ENCODE assay signal across 30 cellular contexts in the genomic region with DNA sequence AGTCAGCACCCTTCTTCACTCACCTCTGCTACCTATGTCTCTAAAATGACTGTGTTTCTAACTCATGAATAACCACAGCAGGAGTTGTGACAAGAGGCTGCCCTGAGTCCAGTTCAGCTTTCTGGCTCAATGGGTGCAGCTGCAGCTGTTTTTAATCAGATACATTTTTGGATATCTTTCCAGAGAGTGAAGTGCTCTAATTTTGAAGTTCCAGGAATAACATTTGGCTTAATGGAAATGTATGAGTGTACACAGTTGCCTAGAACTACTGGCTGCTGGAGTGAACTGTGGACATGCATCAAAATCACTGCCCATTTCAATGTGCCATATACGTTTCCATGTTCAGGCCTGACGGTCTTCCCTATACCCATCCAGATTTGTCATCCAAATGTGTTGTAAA.
"Had no signal": no experiment of that assay in that cellular context is flagged by ENCODE, and none has a peak within 500 bp of the region (broad histone marks: within the 10 kb centered on the region; RNA-seq: fewer than 3 reads in every experiment).

No MANE protein-coding gene starts in this region.

- H3K27ac Mint-ChIP-seq: activated B cell treated with CpG ODN at 0.5 μM for 24 hours; activated CD4-positive, alpha-beta T cell treated with anti-CD3 and anti-CD28 coated beads for 36 hours; activated naive CD8-positive, alpha-beta T cell; activated T-cell treated with anti-CD3 and anti-CD28 coated beads, Interleukin-2, amount 50 U/mL, for 24 hours; activated T-helper 2 cell treated with anti-CD3 and anti-CD28 coated beads, Interferon-gamma antibody, Interleukin-2, Interleukin-4, amounts not matched to agents 10 μg/mL and 5 μg/mL and 100 μg/mL, durations not matched to agents 14 hours and 24 hours and 36 hours; naive B cell; T-helper 1 cell treated with Interleukin-12 subunit alpha and Interleukin-12 subunit beta and Interleukin-4 antibody, amounts not matched to agents 30 μg/mL and 1 μg/mL, for 36 hours had no signal

- H3K36me3 ChIP-seq: gastrocnemius medialis, lower lobe of right lung, spleen, uterus had no signal

- H3K4me3 Mint-ChIP-seq: activated B cell treated with CpG ODN at 0.5 μM for 24 hours; activated CD4-positive, alpha-beta T cell treated with anti-CD3 and anti-CD28 coated beads for 36 hours; activated naive CD8-positive, alpha-beta T cell; activated T-cell treated with anti-CD3 and anti-CD28 coated beads, Interleukin-2, amount 50 U/mL, for 24 hours; naive B cell; T-helper 1 cell treated with Interleukin-12 subunit alpha and Interleukin-12 subunit beta and Interleukin-4 antibody, amounts not matched to agents 30 μg/mL and 1 μg/mL, for 36 hours had no signal

- H3K4me1 Mint-ChIP-seq: activated B cell treated with CpG ODN at 0.5 μM for 24 hours; activated CD4-positive, alpha-beta T cell treated with anti-CD3 and anti-CD28 coated beads for 36 hours; naive B cell had no signal

- H3K9me3 ChIP-seq: gastrocnemius medialis, lower lobe of right lung, mucosa of descending colon, testis, uterus had no signal

- H3K27me3 ChIP-seq: gastrocnemius medialis, spleen, testis, uterus had no signal

- H3K36me3 Mint-ChIP-seq: activated naive CD8-positive, alpha-beta T cell; naive B cell had no signal

- H3K4me3 ChIP-seq: gastrocnemius medialis, lower lobe of right lung, mucosa of descending colon, spleen, testis, uterus had no signal

- H3K4me1 ChIP-seq: gastrocnemius medialis, spleen, testis, uterus had no signal

- ATAC-seq: activated CD4-positive, alpha-beta T cell treated with anti-CD3 and anti-CD28 coated beads for 36 hours; gastrocnemius medialis; left colon; lower lobe of right lung; mucosa of descending colon had no signal

- H3K27ac ChIP-seq: gastrocnemius medialis, lower lobe of right lung, spleen, testis, uterus had no signal

- DNase-seq: activated B cell treated with CpG ODN at 0.5 μM for 24 hours; activated CD4-positive, alpha-beta T cell treated with anti-CD3 and anti-CD28 coated beads for 36 hours; activated CD4-positive, alpha-beta T cell treated with anti-CD3 and anti-CD28 coated beads, Interleukin-2, amount 50 U/mL, for 4 hours; activated CD8-positive, alpha-beta memory T cell treated with anti-CD3 and anti-CD28 coated beads for 24 hours; activated CD8-positive, alpha-beta memory T cell treated with anti-CD3 and anti-CD28 coated beads, Interleukin-2, amount 50 U/mL, for 4 hours; activated naive CD4-positive, alpha-beta T cell; activated T-cell treated with anti-CD3 and anti-CD28 coated beads, Interleukin-2, amount 50 U/mL, for 24 hours; amniotic stem cell; cerebellar nuclear complex; cortex of kidney; gastrocnemius medialis; head of caudate nucleus; islet precursor cell; left colon; lower lobe of right lung; mesendoderm; mucosa of descending colon; naive B cell; occipital lobe; posterior cingulate gyrus; spleen; stimulated activated CD4-positive, alpha-beta T cell treated with anti-CD3 and anti-CD28 coated beads, Interleukin-4, amount 100 ng/mL, for 1 hour; stimulated activated naive CD4-positive, alpha-beta T cell; T1000; testis; trophoblast cell; uterus had no signal

- H3K27me3 Mint-ChIP-seq: activated B cell treated with CpG ODN at 0.5 μM for 24 hours; activated CD4-positive, alpha-beta T cell treated with anti-CD3 and anti-CD28 coated beads for 36 hours; activated naive CD8-positive, alpha-beta T cell; activated T-cell treated with anti-CD3 and anti-CD28 coated beads, Interleukin-2, amount 50 U/mL, for 24 hours; naive B cell had no signal
